ENCODE assay signal across 27 cellular contexts in the genomic region with DNA sequence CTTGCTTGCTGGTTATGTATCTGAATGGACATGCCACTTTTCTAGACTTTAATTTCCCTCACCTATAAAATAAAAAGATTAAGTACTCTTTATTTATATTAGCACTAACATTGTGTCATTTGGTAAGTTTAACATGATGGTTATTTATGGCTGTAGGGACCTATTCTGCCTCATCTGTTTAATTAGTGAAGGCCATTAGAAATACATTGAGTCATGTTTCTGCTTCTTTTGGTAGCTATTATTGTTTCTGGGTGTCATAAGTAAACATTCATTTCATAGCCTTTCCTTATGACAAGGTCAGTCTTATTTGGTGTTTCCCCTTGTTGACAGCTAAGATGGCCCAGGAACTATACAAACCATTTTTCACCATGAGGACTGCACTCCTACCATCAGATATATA.
"Had no signal": no experiment of that assay in that cellular context is flagged by ENCODE, and none has a peak within 500 bp of the region (broad histone marks: within the 10 kb centered on the region; RNA-seq: fewer than 3 reads in every experiment).

No MANE protein-coding gene starts in this region.

- DNase-seq: activated CD4-positive, alpha-beta T cell treated with anti-CD3 and anti-CD28 coated beads, Interleukin-2, amount 10 ng/mL, durations not matched to agents 24 days and 14 days; activated CD4-positive, alpha-beta T cell treated with anti-CD3 and anti-CD28 coated beads, Interleukin-2, amount 50 U/mL, for 4 hours; activated CD8-positive, alpha-beta T cell treated with anti-CD3 and anti-CD28 coated beads for 36 hours; activated gamma-delta T cell; activated naive CD4-positive, alpha-beta T cell treated with Interleukin-2 at 50 U/mL for 16 hours; activated naive CD8-positive, alpha-beta T cell treated with anti-CD3 and anti-CD28 coated beads, Interleukin-2, amount 10 ng/mL, durations not matched to agents 7 days and 5 days; activated T-cell treated with anti-CD3 and anti-CD28 coated beads, Interleukin-2, amount 50 U/mL, for 1 hour; activated T-cell treated with anti-CD3 and anti-CD28 coated beads, Interleukin-2, amount 50 U/mL, for 72 hours; amygdala; Kasumi-1; MM.1S; NCI-H1092 treated with DMSO at 0.1 percent for 48 hours; NCI-H146; NCI-H187; NCI-H2029 treated with DMSO at 0.1 percent for 48 hours; NCI-H2107; NCI-H2171; NCI-H446 treated with DMSO at 0.1 percent for 48 hours; NK-92 treated with Interleukin-12 subunit alpha and Interleukin-12 subunit beta, amount 100 ng/mL, for 24 hours; OCI-M1; Right ventricle myocardium superior had no signal

- H3K4me3 Mint-ChIP-seq: activated CD4-positive, alpha-beta T cell treated with anti-CD3 and anti-CD28 coated beads, Interleukin-2, amount 10 ng/mL, durations not matched to agents 24 days and 14 days; activated CD8-positive, alpha-beta T cell treated with anti-CD3 and anti-CD28 coated beads for 36 hours; activated naive CD4-positive, alpha-beta T cell treated with anti-CD3 and anti-CD28 coated beads, Interleukin-2, amount 50 U/mL, for 24 hours; activated naive CD8-positive, alpha-beta T cell treated with anti-CD3 and anti-CD28 coated beads, Interleukin-2, amount 10 ng/mL, durations not matched to agents 7 days and 5 days; activated T-cell treated with anti-CD3 and anti-CD28 coated beads, Interleukin-2, amount 50 U/mL, for 72 hours; T-helper 1 cell treated with Interleukin-12 subunit alpha and Interleukin-12 subunit beta and Interleukin-4 antibody, amounts not matched to agents 30 μg/mL and 1 μg/mL, for 36 hours; T-helper 2 cell treated with Interferon-gamma antibody and Interleukin-4, amounts not matched to agents 5 μg/mL and 100 μg/mL, for 36 hours had no signal

- ATAC-seq: activated CD8-positive, alpha-beta T cell treated with anti-CD3 and anti-CD28 coated beads for 36 hours; activated T-cell treated with anti-CD3 and anti-CD28 coated beads, Interleukin-2, amount 50 U/mL, for 72 hours had no signal

- H3K4me1 ChIP-seq: ascending aorta had no signal

- H3K4me3 ChIP-seq: ascending aorta had no signal

- H3K9me3 ChIP-seq: ascending aorta had no signal

- H3K9me3 Mint-ChIP-seq: activated CD4-positive, alpha-beta T cell treated with anti-CD3 and anti-CD28 coated beads, Interleukin-2, amount 10 ng/mL, durations not matched to agents 24 days and 14 days; activated CD8-positive, alpha-beta T cell treated with anti-CD3 and anti-CD28 coated beads for 36 hours; activated naive CD4-positive, alpha-beta T cell treated with anti-CD3 and anti-CD28 coated beads, Interleukin-2, amount 50 U/mL, for 24 hours; activated naive CD8-positive, alpha-beta T cell treated with anti-CD3 and anti-CD28 coated beads, Interleukin-2, amount 10 ng/mL, durations not matched to agents 7 days and 5 days; activated T-cell treated with anti-CD3 and anti-CD28 coated beads, Interleukin-2, amount 50 U/mL, for 72 hours; activated T-helper 2 cell treated with anti-CD3 and anti-CD28 coated beads, Interferon-gamma antibody, Interleukin-2, Interleukin-4, amounts not matched to agents 10 μg/mL and 5 μg/mL and 100 μg/mL, durations not matched to agents 14 hours and 24 hours and 36 hours; T-helper 1 cell treated with Interleukin-12 subunit alpha and Interleukin-12 subunit beta and Interleukin-4 antibody, amounts not matched to agents 30 μg/mL and 1 μg/mL, for 36 hours; T-helper 2 cell treated with Interferon-gamma antibody and Interleukin-4, amounts not matched to agents 5 μg/mL and 100 μg/mL, for 36 hours had no signal

- H3K4me1 Mint-ChIP-seq: activated naive CD4-positive, alpha-beta T cell treated with anti-CD3 and anti-CD28 coated beads, Interleukin-2, amount 50 U/mL, for 24 hours had no signal

- H3K27me3 Mint-ChIP-seq: activated CD4-positive, alpha-beta T cell treated with anti-CD3 and anti-CD28 coated beads, Interleukin-2, amount 10 ng/mL, durations not matched to agents 24 days and 14 days; activated CD8-positive, alpha-beta T cell treated with anti-CD3 and anti-CD28 coated beads for 36 hours; activated naive CD4-positive, alpha-beta T cell treated with anti-CD3 and anti-CD28 coated beads, Interleukin-2, amount 50 U/mL, for 24 hours; activated naive CD8-positive, alpha-beta T cell treated with anti-CD3 and anti-CD28 coated beads, Interleukin-2, amount 10 ng/mL, durations not matched to agents 7 days and 5 days had no signal

- H3K27me3 ChIP-seq: ascending aorta had no signal

- H3K27ac ChIP-seq: ascending aorta had no signal

- FAIRE-seq: TTC549 had no signal

- H3K27ac Mint-ChIP-seq: activated CD4-positive, alpha-beta T cell treated with anti-CD3 and anti-CD28 coated beads, Interleukin-2, amount 10 ng/mL, durations not matched to agents 24 days and 14 days; activated CD8-positive, alpha-beta T cell treated with anti-CD3 and anti-CD28 coated beads for 36 hours; activated naive CD4-positive, alpha-beta T cell treated with anti-CD3 and anti-CD28 coated beads, Interleukin-2, amount 50 U/mL, for 24 hours; activated naive CD8-positive, alpha-beta T cell treated with anti-CD3 and anti-CD28 coated beads, Interleukin-2, amount 10 ng/mL, durations not matched to agents 7 days and 5 days; activated T-cell treated with anti-CD3 and anti-CD28 coated beads, Interleukin-2, amount 50 U/mL, for 72 hours; activated T-helper 2 cell treated with anti-CD3 and anti-CD28 coated beads, Interferon-gamma antibody, Interleukin-2, Interleukin-4, amounts not matched to agents 10 μg/mL and 5 μg/mL and 100 μg/mL, durations not matched to agents 14 hours and 24 hours and 36 hours; T-helper 1 cell treated with Interleukin-12 subunit alpha and Interleukin-12 subunit beta and Interleukin-4 antibody, amounts not matched to agents 30 μg/mL and 1 μg/mL, for 36 hours; T-helper 2 cell treated with Interferon-gamma antibody and Interleukin-4, amounts not matched to agents 5 μg/mL and 100 μg/mL, for 36 hours had no signal
